ENCODE assay signal across 19 cellular contexts in genomic region chr5:171647900-171648253, GRCh38.
DNase-seq lines count a peak whose midpoint lies in the region; ATAC-seq, FAIRE-seq and TF ChIP-seq lines count a peak whose summit lies in the region.
"Had no signal": no experiment of that assay in that cellular context is flagged by ENCODE, and none has a peak within 500 bp of the region (broad histone marks: within the 10 kb centered on the region; RNA-seq: fewer than 3 reads in every experiment).

No MANE protein-coding gene starts in this region.

- POLR2A ChIA-PET in endothelial cell of umbilical vein (lab: Charles Lee) = no interaction called here

- H3K36me3 ChIP-seq in left ventricle myocardium inferior = no peaks in the 10 kb centered on the region
- no peaks in the 10 kb centered on the region for H3K36me3 ChIP-seq in SJSA1
- H3K36me3 ChIP-seq in endothelial cell of umbilical vein (ENCODE audit: control insufficient read depth in 2 of 2, extremely low read depth in 1 of 2, insufficient read depth in 2 of 2, low read length in 2 of 2) = no peaks in the 10 kb centered on the region
- H3K36me3 ChIP-seq: BE2C, MG63, SJCRH30 had no signal

- H3K4me2 ChIP-seq in endothelial cell of umbilical vein (ENCODE audit: insufficient read depth, low read length) = no peak overlapping the region

- H3K9me3 ChIP-seq in left ventricle myocardium inferior (replicated peaks) = no peaks in the 10 kb centered on the region
- H3K9me3 ChIP-seq in SJSA1 (replicated peaks) = no peaks in the 10 kb centered on the region
- no peaks in the 10 kb centered on the region for H3K9me3 ChIP-seq in endothelial cell of umbilical vein (replicated peaks; ENCODE audit: control insufficient read depth, insufficient read depth, low read length)
- H3K9me3 ChIP-seq: BE2C, SJCRH30 had no signal

- TF ChIP-seq CTCF in left ventricle myocardium inferior (IDR thresholded peaks at IDR 0.05; ENCODE audit: borderline replicate concordance) = no peak
- TF ChIP-seq CTCF in endothelial cell of umbilical vein (IDR thresholded peaks at IDR 0.05; ENCODE audit: extremely low read depth in 1 of 2, insufficient read depth in 1 of 2, low read depth in 1 of 2, low read length in 2 of 2) = no peak

- no peaks in the 10 kb centered on the region for H4K20me1 ChIP-seq in endothelial cell of umbilical vein (replicated peaks; ENCODE audit: control insufficient read depth, extremely low read depth, insufficient read depth, low read length)

- DNase-seq in left ventricle myocardium inferior (no peak), Right ventricle myocardium superior (no peak), SJSA1 (ENCODE audit: low read depth in 1 of 2, low spot score in 2 of 2) (peak; percentile 87 to 96), endothelial cell of umbilical vein (ENCODE audit: low read depth, low spot score) (peak; percentile 21), mesenteric fat pad (ENCODE audit: low spot score) (no peak), NCI-H2227 treated with DMSO at 0.1 percent for 48 hours (lab: John Stamatoyannopoulos, UW) (no peak)
- no peak for DNase-seq in stimulated activated effector memory CD8-positive, alpha-beta T cell treated with anti-CD3 and anti-CD28 coated beads, Interleukin-12 subunit alpha, Interleukin-12 subunit beta, amount 100 ng/mL, for 72 hours (ENCODE audit: low spot score in 2 of 2)
- no peak for DNase-seq in stimulated activated CD4-positive, alpha-beta T cell treated with anti-CD3 and anti-CD28 coated beads, Interleukin-12 subunit alpha, Interleukin-12 subunit beta, amount 100 ng/mL, for 4 hours
- DNase-seq: CD4-positive, alpha-beta memory T cell; Karpas-422; NCI-H1092 treated with DMSO at 0.1 percent for 48 hours; NCI-H146; NCI-H2081 had no signal

- no peak overlapping the region for H3K4me3 ChIP-seq in left ventricle myocardium inferior
- no peak overlapping the region for H3K4me3 ChIP-seq in SJSA1
- no peak overlapping the region for H3K4me3 ChIP-seq in endothelial cell of umbilical vein (replicated peaks in 1 of 3; ENCODE audit: insufficient read depth in 1 of 3, low read depth in 1 of 3, low read length in 3 of 3)
- H3K4me3 ChIP-seq: MG63 had no signal

- H3K27me3 ChIP-seq in left ventricle myocardium inferior (ENCODE audit: low read depth) (no peaks in the 10 kb centered on the region), SJSA1 (replicated peaks) (no peaks in the 10 kb centered on the region), endothelial cell of umbilical vein (ENCODE audit: control insufficient read depth in 2 of 2, insufficient read depth in 2 of 2, low read length in 2 of 2) (no peaks in the 10 kb centered on the region)
- H3K27me3 ChIP-seq: MG63, SJCRH30 had no signal

- H3K4me1 ChIP-seq in left ventricle myocardium inferior (peaks cover 3% of the 10 kb centered on the region), SJSA1 (replicated peaks) (peaks cover 78% of the 10 kb centered on the region), endothelial cell of umbilical vein (ENCODE audit: control insufficient read depth, extremely low read depth, insufficient read depth, low read length) (peaks cover 13% of the 10 kb centered on the region)
- H3K4me1 ChIP-seq: BE2C had no signal

- H3K27ac Mint-ChIP-seq in stimulated activated effector memory CD8-positive, alpha-beta T cell treated with anti-CD3 and anti-CD28 coated beads, Interleukin-12 subunit alpha, Interleukin-12 subunit beta, amount 100 ng/mL, for 72 hours = no peak overlapping the region
- H3K27ac Mint-ChIP-seq: CD4-positive, alpha-beta memory T cell had no signal

- peak overlapping the region; percentile 21 for H2AFZ ChIP-seq in endothelial cell of umbilical vein (ENCODE audit: low read depth, low read length)

- BruUV-seq in endothelial cell of umbilical vein (replicated peaks; lab: Mats Ljungman, UMichigan) = no TSS peak

- H3K4me3 Mint-ChIP-seq in stimulated activated effector memory CD8-positive, alpha-beta T cell treated with anti-CD3 and anti-CD28 coated beads, Interleukin-12 subunit alpha, Interleukin-12 subunit beta, amount 100 ng/mL, for 72 hours = no peak overlapping the region
- H3K4me3 Mint-ChIP-seq: CD4-positive, alpha-beta memory T cell had no signal

- dilution Hi-C loops in endothelial cell of umbilical vein (cut with MboI; ENCODE audit: extremely low pct_ligation_motif_present, low sequenced_read_pairs) = no loop called here

- H3K9me3 Mint-ChIP-seq in stimulated activated effector memory CD8-positive, alpha-beta T cell treated with anti-CD3 and anti-CD28 coated beads, Interleukin-12 subunit alpha, Interleukin-12 subunit beta, amount 100 ng/mL, for 72 hours = no peaks in the 10 kb centered on the region
- H3K9me3 Mint-ChIP-seq: CD4-positive, alpha-beta memory T cell had no signal

- H3K27ac ChIP-seq in left ventricle myocardium inferior (replicated peaks) (peak overlapping the region; percentile 72), SJSA1 (peak overlapping the region; percentile 89), endothelial cell of umbilical vein (ENCODE audit: insufficient read depth, low read depth, low read length) (peak overlapping the region; percentile 30)
- H3K27ac ChIP-seq: HL-60 had no signal

- no peaks in the 10 kb centered on the region for H3K36me3 Mint-ChIP-seq in stimulated activated effector memory CD8-positive, alpha-beta T cell treated with anti-CD3 and anti-CD28 coated beads, Interleukin-12 subunit alpha, Interleukin-12 subunit beta, amount 100 ng/mL, for 72 hours
- H3K36me3 Mint-ChIP-seq: CD4-positive, alpha-beta memory T cell had no signal

- peaks cover 20% of the 10 kb centered on the region for H3K4me1 Mint-ChIP-seq in stimulated activated effector memory CD8-positive, alpha-beta T cell treated with anti-CD3 and anti-CD28 coated beads, Interleukin-12 subunit alpha, Interleukin-12 subunit beta, amount 100 ng/mL, for 72 hours
- H3K4me1 Mint-ChIP-seq: CD4-positive, alpha-beta memory T cell had no signal

- no peak for TF ChIP-seq POLR2A in endothelial cell of umbilical vein (IDR thresholded peaks at IDR 0.05; ENCODE audit: low read depth, low read length)

- H3K79me2 ChIP-seq in endothelial cell of umbilical vein (ENCODE audit: control insufficient read depth, insufficient read depth, low read length) = no peaks in the 10 kb centered on the region

- ATAC-seq in Right ventricle myocardium superior (ENCODE audit: poor library complexity) = no peak
- ATAC-seq in stimulated activated effector memory CD8-positive, alpha-beta T cell treated with anti-CD3 and anti-CD28 coated beads, Interleukin-12 subunit alpha, Interleukin-12 subunit beta, amount 100 ng/mL, for 72 hours = peak; percentile 60

- intact Hi-C loops in left ventricle myocardium inferior (cut with micrococcal nuclease) (no loop called here), Right ventricle myocardium superior (cut with DNase I) (no loop called here), endothelial cell of umbilical vein (cut with micrococcal nuclease) (loop anchor here (1.0 kb wide), 1 partner anchor 19 kb away; no protein-coding TSS in a partner anchor)

- H3K9ac ChIP-seq in endothelial cell of umbilical vein (replicated peaks; ENCODE audit: extremely low read depth, insufficient read depth, low read length) = no peak overlapping the region

- peak; percentile 42 for FAIRE-seq in endothelial cell of umbilical vein (lab: Jason Lieb, UNC)
- FAIRE-seq: GM12892, GM18507 had no signal

- no peaks in the 10 kb centered on the region for H3K9me1 ChIP-seq in endothelial cell of umbilical vein (replicated peaks; ENCODE audit: control insufficient read depth, extremely low read depth, insufficient read depth, low read length)

- CTCF ChIA-PET in endothelial cell of umbilical vein (lab: Charles Lee) = interaction anchor here (0.8 to 5.1 kb wide), 8 partner anchors 10 to 258 kb away, joined by 3 to 24 read pairs (median 6); no protein-coding TSS in a partner anchor

TF ChIP-seq in endothelial cell of umbilical vein, 7 proteins besides CTCF, POLR2A, EP300 and RAD21:
- TF ChIP-seq MYC (IDR thresholded peaks at IDR 0.05; ENCODE audit: low read depth, low read length) (no peak), POLR2AphosphoS5 (IDR thresholded peaks at IDR 0.05; ENCODE audit: insufficient read depth, low read depth, low read length) (no peak), JUN (IDR thresholded peaks at IDR 0.05; ENCODE audit: borderline replicate concordance, insufficient read depth, insufficient read length, low read depth) (no peak)

Comparison
In these comparisons a context has a peak if more than half of its experiments do, and no peak if none do; other contexts are left out.
1. DNase-seq: peak in SJSA1 (2 of 2) and endothelial cell of umbilical vein (single experiment); none in left ventricle myocardium inferior (single experiment), Right ventricle myocardium superior (single experiment), stimulated activated effector memory CD8-positive, alpha-beta T cell treated with anti-CD3 and anti-CD28 coated beads, Interleukin-12 subunit alpha, Interleukin-12 subunit beta, amount 100 ng/mL, for 72 hours (0 of 2), mesenteric fat pad (single experiment), NCI-H2227 treated with DMSO at 0.1 percent for 48 hours (single experiment) and stimulated activated CD4-positive, alpha-beta T cell treated with anti-CD3 and anti-CD28 coated beads, Interleukin-12 subunit alpha, Interleukin-12 subunit beta, amount 100 ng/mL, for 4 hours (single experiment).
2. H3K27ac ChIP-seq: peak in every context shown above with its lines; median percentile 89 in SJSA1; 72 in left ventricle myocardium inferior; 30 in endothelial cell of umbilical vein.